In the genomic region with DNA sequence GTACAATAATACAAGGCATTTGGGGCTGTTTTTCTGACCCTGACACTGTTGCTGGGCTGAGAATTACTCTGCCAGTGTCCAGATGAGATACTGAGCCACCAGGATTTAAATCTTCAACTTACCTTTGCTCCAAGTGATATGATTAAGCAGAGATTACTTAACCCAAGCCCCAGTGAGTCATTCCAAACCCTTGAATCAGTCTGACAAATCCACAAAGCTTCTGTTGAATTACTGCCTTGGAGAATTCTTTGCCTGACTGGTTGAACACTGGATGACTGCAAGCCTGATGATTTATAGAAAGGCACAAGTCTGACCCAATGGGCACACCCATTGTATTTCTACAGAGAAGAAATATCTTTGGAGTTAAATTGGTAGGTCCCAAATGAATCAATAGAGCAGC, we compare ENCODE assay signal across 1 cellular context.
TF ChIP-seq lines count a peak whose summit lies in the region.

No MANE protein-coding gene starts in this region.

TF ChIP-seq in K562, 482 proteins besides CTCF, POLR2A, EP300 and RAD21 (continued from another document):
- TF ChIP-seq CHD7 (IDR thresholded peaks at IDR 0.05; ENCODE audit: low read depth, low read length) = no peak
- TF ChIP-seq CEBPZ (IDR thresholded peaks at IDR 0.05; ENCODE audit: borderline replicate concordance, low read depth, low read length) = no peak
- TF ChIP-seq DIDO1 (tag; IDR thresholded peaks at IDR 0.05; ENCODE audit: low read depth) = no peak
- TF ChIP-seq BRF1 (IDR thresholded peaks at IDR 0.05; ENCODE audit: borderline replicate concordance, extremely low read depth, insufficient read length) = no peak
- no peak for TF ChIP-seq ZNF41 (CRISPR knock-in tag; conservative IDR thresholded peaks at IDR 0.05)
- TF ChIP-seq ZNF274 (IDR thresholded peaks at IDR 0.05; ENCODE audit: borderline replicate concordance, low read depth, low read length) = no peak
- TF ChIP-seq FOSL1 (tag; conservative IDR thresholded peaks at IDR 0.05) = peak; percentile 71
- TF ChIP-seq, protein P1, sequence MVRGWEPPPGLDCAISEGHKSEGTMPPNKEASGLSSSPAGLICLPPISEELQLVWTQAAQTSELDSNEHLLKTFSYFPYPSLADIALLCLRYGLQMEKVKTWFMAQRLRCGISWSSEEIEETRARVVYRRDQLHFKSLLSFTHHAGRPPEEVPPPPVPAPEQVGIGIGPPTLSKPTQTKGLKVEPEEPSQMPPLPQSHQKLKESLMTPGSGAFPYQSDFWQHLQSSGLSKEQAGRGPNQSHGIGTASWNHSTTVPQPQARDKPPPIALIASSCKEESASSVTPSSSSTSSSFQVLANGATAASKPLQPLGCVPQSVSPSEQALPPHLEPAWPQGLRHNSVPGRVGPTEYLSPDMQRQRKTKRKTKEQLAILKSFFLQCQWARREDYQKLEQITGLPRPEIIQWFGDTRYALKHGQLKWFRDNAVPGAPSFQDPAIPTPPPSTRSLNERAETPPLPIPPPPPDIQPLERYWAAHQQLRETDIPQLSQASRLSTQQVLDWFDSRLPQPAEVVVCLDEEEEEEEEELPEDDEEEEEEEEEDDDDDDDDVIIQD (CRISPR knock-in tag; IDR thresholded peaks at IDR 0.05) = no peak
- TF ChIP-seq MEIS2 (IDR thresholded peaks at IDR 0.05; ENCODE audit: partially characterized antibody) = peak; percentile 42
- TF ChIP-seq JUND (IDR thresholded peaks at IDR 0.05; ENCODE audit: borderline replicate concordance, low read depth, low read length) = no peak
- peak; percentile 11; the same call in 1 of the 3 replicates for TF ChIP-seq JUND (tag; IDR thresholded peaks at IDR 0.05; ENCODE audit: borderline replicate concordance, low read depth, low read length)
- TF ChIP-seq LCOR (CRISPR knock-in tag; IDR thresholded peaks at IDR 0.05) = no peak
- no peak for TF ChIP-seq U2AF1 (optimal IDR thresholded peaks at IDR 0.05; ENCODE audit: low read depth, low read length)
- TF ChIP-seq, protein P2, sequence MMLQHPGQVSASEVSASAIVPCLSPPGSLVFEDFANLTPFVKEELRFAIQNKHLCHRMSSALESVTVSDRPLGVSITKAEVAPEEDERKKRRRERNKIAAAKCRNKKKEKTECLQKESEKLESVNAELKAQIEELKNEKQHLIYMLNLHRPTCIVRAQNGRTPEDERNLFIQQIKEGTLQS (IDR thresholded peaks at IDR 0.05) = peak; percentile 23; the same call in 1 of the 2 replicates
- TF ChIP-seq, protein P2 (CRISPR knock-in tag; conservative IDR thresholded peaks at IDR 0.05) = no peak
- TF ChIP-seq CBFA2T3 (IDR thresholded peaks at IDR 0.05) = peak; percentile 11; the same call in 1 of the 2 replicates
